Comparison of ENCODE assay signal across 31 cellular contexts in genomic region chr3:47910233-47910632, GRCh38.
DNase-seq lines count a peak whose midpoint lies in the region; ATAC-seq, FAIRE-seq and TF ChIP-seq lines count a peak whose summit lies in the region.
"Had no signal": no experiment of that assay in that cellular context is flagged by ENCODE, and none has a peak within 500 bp of the region (broad histone marks: within the 10 kb centered on the region; RNA-seq: fewer than 3 reads in every experiment).

No MANE protein-coding gene starts in this region.

- TF ChIP-seq EP300 in SK-N-SH (IDR thresholded peaks at IDR 0.05; ENCODE audit: borderline replicate concordance in 1 of 2, low read depth in 1 of 2, low read length in 1 of 2) = no peak

- 95% methylated on average over 1 of the region's 1 CpG for WGBS in SK-N-SH (ENCODE audit: low lambda C conversion rate)

- peaks cover 10% of the 10 kb centered on the region for H3K27me3 Mint-ChIP-seq in glutamatergic neuron (ENCODE audit: unreplicated experiment)
- H3K27me3 Mint-ChIP-seq: activated CD4-positive, alpha-beta T cell treated with anti-CD3 and anti-CD28 coated beads, Interleukin-2, amount 10 ng/mL, durations not matched to agents 24 days and 14 days; activated naive CD4-positive, alpha-beta T cell treated with anti-CD3 and anti-CD28 coated beads, Interleukin-2, amount 50 U/mL, for 24 hours; natural killer cell treated with Interleukin-12 subunit alpha and Interleukin-12 subunit beta and Interleukin-15 and Interleukin-18, amount 100 ng/mL, for 72 hours; stimulated activated naive CD8-positive, alpha-beta T cell treated with anti-CD3 and anti-CD28 coated beads, Interleukin-15, amount 100 ng/mL, for 72 hours had no signal

- peaks cover 20% of the 10 kb centered on the region for H3K4me1 Mint-ChIP-seq in glutamatergic neuron (ENCODE audit: low read depth, unreplicated experiment)
- H3K4me1 Mint-ChIP-seq: activated naive CD4-positive, alpha-beta T cell treated with anti-CD3 and anti-CD28 coated beads, Interleukin-2, amount 50 U/mL, for 24 hours had no signal

- ATAC-seq in SK-N-SH treated with all-trans-retinoic acid at 6 μM for 48 hours = no peak
- ATAC-seq: natural killer cell treated with Interleukin-12 subunit alpha and Interleukin-12 subunit beta and Interleukin-15 and Interleukin-18, amount 100 ng/mL, for 72 hours; stimulated activated naive CD8-positive, alpha-beta T cell treated with anti-CD3 and anti-CD28 coated beads, Interleukin-15, amount 100 ng/mL, for 72 hours; WTC11 had no signal

- H3K36me3 ChIP-seq in SK-N-SH (replicated peaks in 1 of 2; ENCODE audit: control insufficient read depth in 1 of 2, insufficient read depth in 2 of 2, low read length in 1 of 2) (peaks cover 18 to 50% of the 10 kb centered on the region in 2 experiments), WERI-Rb-1 (peaks cover 27% of the 10 kb centered on the region), skeletal muscle tissue (ENCODE audit: control insufficient read depth in 3 of 3, insufficient read depth in 3 of 3, low read length in 3 of 3) (peaks cover 22 to 48% (median 33%) of the 10 kb centered on the region in 3 donors), Karpas-422 (ENCODE audit: insufficient read depth, low read length) (no peaks in the 10 kb centered on the region; the same call in 1 of the 2 replicates)
- H3K36me3 ChIP-seq: ovary had no signal

- H4K20me1 ChIP-seq in SK-N-SH (ENCODE audit: insufficient read depth) (peaks cover 35% of the 10 kb centered on the region), Karpas-422 (ENCODE audit: insufficient read depth, low read depth, low read length) (no peaks in the 10 kb centered on the region)

- peaks cover 41% of the 10 kb centered on the region for H3F3A ChIP-seq in SK-N-SH (replicated peaks; ENCODE audit: insufficient read depth)

- H3K9me2 ChIP-seq in SK-N-SH (no peaks in the 10 kb centered on the region), Karpas-422 (replicated peaks; ENCODE audit: insufficient read depth, low read length) (no peaks in the 10 kb centered on the region)

- peaks cover 0 to 22% of the 10 kb centered on the region in 2 experiments; a peak in 3 of 4 replicates for H3K4me1 ChIP-seq in SK-N-SH (ENCODE audit: control insufficient read depth in 1 of 2, insufficient read depth in 2 of 2, low read depth in 1 of 2, low read length in 1 of 2)
- H3K4me1 ChIP-seq in skeletal muscle tissue (ENCODE audit: control insufficient read depth in 3 of 3, insufficient read depth in 3 of 3, low read length in 3 of 3) = peaks cover 15 to 21% (median 18%) of the 10 kb centered on the region in 3 donors
- no peaks in the 10 kb centered on the region for H3K4me1 ChIP-seq in Karpas-422 (ENCODE audit: low read length)
- H3K4me1 ChIP-seq: Caco-2, spleen had no signal

- TF ChIP-seq RAD21 in SK-N-SH (IDR thresholded peaks at IDR 0.05; ENCODE audit: low read length) = no peak

- peak overlapping the region; percentile 67 for H3K27ac Mint-ChIP-seq in glutamatergic neuron (ENCODE audit: unreplicated experiment)
- H3K27ac Mint-ChIP-seq: activated naive CD4-positive, alpha-beta T cell treated with anti-CD3 and anti-CD28 coated beads, Interleukin-2, amount 50 U/mL, for 24 hours; natural killer cell treated with Interleukin-12 subunit alpha and Interleukin-12 subunit beta and Interleukin-15 and Interleukin-18, amount 100 ng/mL, for 72 hours had no signal

- H3K9ac ChIP-seq in SK-N-SH (no peak overlapping the region), skeletal muscle tissue (ENCODE audit: low read depth in 1 of 3, low read length in 3 of 3) (no peak overlapping the region), Karpas-422 (ENCODE audit: low read length) (no peak overlapping the region)

- H3K36me3 Mint-ChIP-seq in glutamatergic neuron (ENCODE audit: unreplicated experiment) = peaks cover 11% of the 10 kb centered on the region

- H3K27me3 ChIP-seq in SK-N-SH (ENCODE audit: insufficient read depth) (no peaks in the 10 kb centered on the region), WERI-Rb-1 (ENCODE audit: insufficient read depth, low read depth, severe bottlenecking) (no peaks in the 10 kb centered on the region), skeletal muscle tissue (ENCODE audit: control insufficient read depth in 3 of 3, insufficient read depth in 3 of 3, low read length in 3 of 3) (no peaks in the 10 kb centered on the region), Karpas-422 (ENCODE audit: low read length) (no peaks in the 10 kb centered on the region)
- H3K27me3 ChIP-seq: esophagus muscularis mucosa, foreskin keratinocyte, ovary, spleen had no signal

- TF ChIP-seq CTCF in SK-N-SH (IDR thresholded peaks at IDR 0.05) (no peak), WERI-Rb-1 (IDR thresholded peaks at IDR 0.05; ENCODE audit: low read depth, low read length) (no peak), glutamatergic neuron (IDR thresholded peaks at IDR 0.05; ENCODE audit: partially characterized antibody, unreplicated experiment) (no peak)

- H3K27ac ChIP-seq in SK-N-SH (ENCODE audit: low read depth in 2 of 2, low read length in 1 of 2) (peak overlapping the region in 1 of 2 experiments; percentile 77; a peak in 2 of 4 replicates), WERI-Rb-1 (no peak overlapping the region), skeletal muscle tissue (ENCODE audit: low read depth, low read length) (peak overlapping the region; percentile 51), Karpas-422 (ENCODE audit: low read length) (no peak overlapping the region)
- H3K27ac ChIP-seq: C4-2B, esophagus muscularis mucosa, foreskin keratinocyte, ovary, spleen had no signal

- H3K79me2 ChIP-seq in SK-N-SH (ENCODE audit: insufficient read depth) (peaks cover 52% of the 10 kb centered on the region), Karpas-422 (ENCODE audit: low read length) (no peaks in the 10 kb centered on the region)

- H2AFZ ChIP-seq in SK-N-SH (ENCODE audit: low read depth) (no peak overlapping the region), Karpas-422 (ENCODE audit: low read length) (no peak overlapping the region)

- no peak overlapping the region for H3K4me3 Mint-ChIP-seq in glutamatergic neuron (ENCODE audit: unreplicated experiment)
- H3K4me3 Mint-ChIP-seq: activated CD4-positive, alpha-beta T cell treated with anti-CD3 and anti-CD28 coated beads, Interleukin-2, amount 10 ng/mL, durations not matched to agents 24 days and 14 days; activated naive CD4-positive, alpha-beta T cell treated with anti-CD3 and anti-CD28 coated beads, Interleukin-2, amount 50 U/mL, for 24 hours; natural killer cell treated with Interleukin-12 subunit alpha and Interleukin-12 subunit beta and Interleukin-15 and Interleukin-18, amount 100 ng/mL, for 72 hours; stimulated activated naive CD8-positive, alpha-beta T cell treated with anti-CD3 and anti-CD28 coated beads, Interleukin-15, amount 100 ng/mL, for 72 hours; WTC11 had no signal

- H3K4me3 ChIP-seq in SK-N-SH (ENCODE audit: low read depth in 2 of 2, low read length in 1 of 2) (no peak overlapping the region), WERI-Rb-1 (ENCODE audit: low read depth, low read length) (no peak overlapping the region), skeletal muscle tissue (ENCODE audit: low read length in 3 of 3) (no peak overlapping the region), Karpas-422 (ENCODE audit: low read length) (no peak overlapping the region)
- H3K4me3 ChIP-seq: esophagus muscularis mucosa, lung, ovary, spleen, thoracic aorta had no signal

- DNase-seq in SK-N-SH = no peak
- DNase-seq in WERI-Rb-1 = peak; percentile 15
- no peak for DNase-seq in glutamatergic neuron
- no peak for DNase-seq in NCI-H2227 treated with DMSO at 0.1 percent for 48 hours (lab: John Stamatoyannopoulos, UW)
- no peak for DNase-seq in Karpas-422
- no peak for DNase-seq in HTR-8/SVneo (ENCODE audit: insufficient read length, low spot score)
- DNase-seq: activated CD4-positive, alpha-beta T cell treated with anti-CD3 and anti-CD28 coated beads, Interleukin-2, amount 10 ng/mL, durations not matched to agents 24 days and 14 days; activated CD8-positive, alpha-beta memory T cell treated with anti-CD3 and anti-CD28 coated beads for 24 hours; activated T-cell treated with anti-CD3 and anti-CD28 coated beads for 4 hours; Caco-2; cortex of kidney; DMS79 treated with DMSO at 0.1 percent for 48 hours; GF-D8; KBM-7; NCI-H1930; ovary; retina; spleen; stimulated activated CD4-positive, alpha-beta T cell treated with anti-CD3 and anti-CD28 coated beads, Interleukin-2, amount 100 ng/mL, for 24 hours; stimulated activated CD8-positive, alpha-beta memory T cell treated with anti-CD3 and anti-CD28 coated beads, Interleukin-4, amount 100 ng/mL, for 48 hours; stimulated activated naive CD8-positive, alpha-beta T cell treated with anti-CD3 and anti-CD28 coated beads, Interleukin-15, amount 100 ng/mL, for 72 hours had no signal

- no peaks in the 10 kb centered on the region for H3K9me3 ChIP-seq in SK-N-SH
- no peaks in the 10 kb centered on the region for H3K9me3 ChIP-seq in WERI-Rb-1 (ENCODE audit: severe bottlenecking)
- H3K9me3 ChIP-seq in skeletal muscle tissue (ENCODE audit: control insufficient read depth in 3 of 3, low read length in 3 of 3) = no peaks in the 10 kb centered on the region
- no peaks in the 10 kb centered on the region for H3K9me3 ChIP-seq in Karpas-422 (ENCODE audit: low read length)
- H3K9me3 ChIP-seq: Caco-2, esophagus muscularis mucosa, ovary, spleen, thoracic aorta had no signal

- no peak for FAIRE-seq in HTR-8/SVneo (lab: Jason Lieb, UNC)

- peak overlapping the region; percentile 65 for H3K4me2 ChIP-seq in SK-N-SH
- no peak overlapping the region for H3K4me2 ChIP-seq in Karpas-422 (ENCODE audit: low read depth, low read length, poor library complexity, severe bottlenecking)

- POLR2A ChIA-PET in SK-N-SH (lab: Yijun Ruan, JAX) = no interaction called here

- H3K9me3 Mint-ChIP-seq in glutamatergic neuron (ENCODE audit: unreplicated experiment) = peaks cover 3% of the 10 kb centered on the region
- H3K9me3 Mint-ChIP-seq: activated CD4-positive, alpha-beta T cell treated with anti-CD3 and anti-CD28 coated beads, Interleukin-2, amount 10 ng/mL, durations not matched to agents 24 days and 14 days; activated naive CD4-positive, alpha-beta T cell treated with anti-CD3 and anti-CD28 coated beads, Interleukin-2, amount 50 U/mL, for 24 hours; natural killer cell treated with Interleukin-12 subunit alpha and Interleukin-12 subunit beta and Interleukin-15 and Interleukin-18, amount 100 ng/mL, for 72 hours; stimulated activated naive CD8-positive, alpha-beta T cell treated with anti-CD3 and anti-CD28 coated beads, Interleukin-15, amount 100 ng/mL, for 72 hours; WTC11 had no signal

- CTCF ChIA-PET in SK-N-SH (lab: Yijun Ruan, JAX) = interaction anchor here (0.6 to 2.0 kb wide), 5 partner anchors 11 to 85 kb away, joined by 3 to 5 read pairs (median 4); no protein-coding TSS in a partner anchor

TF ChIP-seq in SK-N-SH, 30 proteins besides CTCF, POLR2A, EP300 and RAD21 (continues in another document):
- TF ChIP-seq TEAD4 (IDR thresholded peaks at IDR 0.05; ENCODE audit: borderline replicate concordance, insufficient read depth) (no peak), RFX5 (IDR thresholded peaks at IDR 0.05; ENCODE audit: low read length) (no peak), SMC3 (IDR thresholded peaks at IDR 0.05; ENCODE audit: low read depth, low read length) (no peak)

TF ChIP-seq in SK-N-SH treated with all-trans-retinoic acid at 6 μM for 48 hours, 23 proteins besides CTCF, POLR2A, EP300 and RAD21 (continues in another document):
- no peak for TF ChIP-seq ARNTL (CRISPR knock-in tag; IDR thresholded peaks at IDR 0.05; ENCODE audit: borderline replicate concordance, low read depth)
